8 cellular contexts compared by ENCODE assay signal in the genomic region with DNA sequence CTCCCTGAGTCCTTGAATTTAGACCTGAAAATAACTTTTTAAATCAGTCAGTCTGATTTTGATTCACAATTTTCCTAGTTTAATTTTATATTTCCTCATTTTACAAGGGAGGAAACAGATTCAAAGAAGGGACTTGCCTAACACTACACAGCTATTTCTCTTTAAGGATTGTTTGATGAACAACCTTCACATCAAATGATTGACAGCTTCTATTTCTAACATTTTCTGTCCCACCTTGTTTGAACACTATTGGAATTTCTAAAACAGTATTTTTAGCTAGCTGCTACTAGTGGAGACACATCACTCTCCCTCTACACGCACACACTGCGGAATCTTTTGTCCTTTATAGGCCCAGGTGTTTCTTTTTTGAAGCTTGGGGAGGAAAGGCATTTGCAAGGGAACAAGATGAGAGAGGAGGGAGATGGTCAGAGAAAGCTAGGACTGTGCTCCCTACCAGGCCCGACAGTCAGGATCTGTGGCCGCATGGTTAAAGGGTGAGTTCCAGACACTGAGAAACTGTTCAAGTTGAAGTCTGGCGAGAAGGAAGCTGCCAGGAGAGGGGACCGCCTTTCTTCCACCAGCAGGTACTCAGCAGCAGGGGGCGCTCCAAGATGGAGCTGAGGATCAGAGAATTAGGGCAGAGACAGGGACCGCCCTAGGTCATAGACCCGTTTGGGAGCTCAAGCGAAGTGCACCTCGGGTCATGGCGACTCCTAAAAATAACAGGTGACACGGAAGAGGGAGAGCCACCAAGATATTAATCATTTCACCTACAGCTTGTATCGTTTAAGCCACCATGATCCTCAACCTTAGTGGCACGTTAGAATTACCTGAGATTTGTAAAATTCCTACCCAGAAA. TPM values are rescaled to one million over a fixed set of nuclear protein-coding genes. Genes with fewer than 3 reads are reported as not detected.
DNase-seq lines count a peak whose midpoint lies in the region; ATAC-seq, FAIRE-seq and TF ChIP-seq lines count a peak whose summit lies in the region.

No MANE protein-coding gene starts in this region.

- H3K9me3 ChIP-seq in CD8-positive, alpha-beta T cell (ENCODE audit: low read length) = no peaks in the 10 kb centered on the region
- H3K9me3 ChIP-seq in T-helper 17 cell (ENCODE audit: control insufficient read depth, low read length, poor library complexity, severe bottlenecking) (no peaks in the 10 kb centered on the region), astrocyte (ENCODE audit: insufficient read depth, low read depth, low read length) (no peaks in the 10 kb centered on the region)

- H3K79me2 ChIP-seq in astrocyte (ENCODE audit: insufficient read depth, low read length) = no peaks in the 10 kb centered on the region

- H3K9ac ChIP-seq in astrocyte (ENCODE audit: low read length) = no peak overlapping the region

- no peak for FAIRE-seq in astrocyte (lab: Jason Lieb, UNC)

- H3K36me3 Mint-ChIP-seq in CD8-positive, alpha-beta T cell = no peaks in the 10 kb centered on the region
- no peaks in the 10 kb centered on the region for H3K36me3 Mint-ChIP-seq in T-helper 17 cell (ENCODE audit: low read depth)
- no peaks in the 10 kb centered on the region for H3K36me3 Mint-ChIP-seq in astrocyte (ENCODE audit: low read depth, unreplicated experiment)

- H2AFZ ChIP-seq in astrocyte (ENCODE audit: low read depth, low read length) = no peak overlapping the region

- H3K4me2 ChIP-seq in astrocyte (ENCODE audit: low read length) = no peak overlapping the region

- POLR2A ChIA-PET in CD8-positive, alpha-beta T cell (lab: Charles Lee) = interaction anchor here (0.8 kb wide), 1 partner anchor 28 kb away, joined by 3 read pairs; no protein-coding TSS in a partner anchor

- H3K27me3 Mint-ChIP-seq in CD8-positive, alpha-beta T cell (ENCODE audit: low read depth) = peaks cover 3% of the 10 kb centered on the region
- H3K27me3 Mint-ChIP-seq in T-helper 17 cell (no peaks in the 10 kb centered on the region), astrocyte (ENCODE audit: low read depth, unreplicated experiment) (peaks cover 2% of the 10 kb centered on the region)

- no peaks in the 10 kb centered on the region for H3K36me3 ChIP-seq in CD8-positive, alpha-beta T cell (ENCODE audit: insufficient read depth, low read length)
- H3K36me3 ChIP-seq in astrocyte (ENCODE audit: insufficient read depth, low read length) = no peaks in the 10 kb centered on the region

- intact Hi-C loops in CD8-positive, alpha-beta T cell (cut with DNase I, micrococcal nuclease) = loop anchor here (1.0 to 10.0 kb wide), 4 partner anchors 368 to 1107 kb away; no protein-coding TSS in a partner anchor
- intact Hi-C loops in lower leg skin (cut with DNase I; ENCODE audit: low total_unique reads) = no loop called here

- peak; percentile 40 to 77 (median 56) for DNase-seq in CD8-positive, alpha-beta T cell
- DNase-seq in T-helper 17 cell (peak; percentile 50 to 66 (median 53)), astrocyte (ENCODE audit: low read depth) (no peak), lower leg skin (ENCODE audit: low spot score in 2 of 2) (peak; percentile 15 to 88), NCI-H524 (lab: John Stamatoyannopoulos, UW) (no peak)
- DNase-seq in stimulated activated CD8-positive, alpha-beta memory T cell treated with anti-CD3 and anti-CD28 coated beads, Interleukin-7, amount 100 ng/mL, for 48 hours (ENCODE audit: extremely low read depth in 1 of 2, low read depth in 1 of 2) = peak; percentile 50 to 70

- TF ChIP-seq POLR2A in lower leg skin (IDR thresholded peaks at IDR 0.05) = no peak

- H3K27me3 ChIP-seq in CD8-positive, alpha-beta T cell (ENCODE audit: insufficient read depth, low read length) = no peaks in the 10 kb centered on the region
- no peaks in the 10 kb centered on the region for H3K27me3 ChIP-seq in astrocyte (ENCODE audit: insufficient read depth, low read length)

- H3K27ac Mint-ChIP-seq in CD8-positive, alpha-beta T cell = no peak overlapping the region
- H3K27ac Mint-ChIP-seq in T-helper 17 cell = no peak overlapping the region
- H3K27ac Mint-ChIP-seq in astrocyte (ENCODE audit: unreplicated experiment) = peak overlapping the region; percentile 41

- peak; percentile 38 for TF ChIP-seq CTCF in CD8-positive, alpha-beta T cell (IDR thresholded peaks at IDR 0.05)
- peak; percentile 18 for TF ChIP-seq CTCF in astrocyte (IDR thresholded peaks at IDR 0.05; ENCODE audit: insufficient read depth, low read depth, low read length)
- no peak for TF ChIP-seq CTCF in lower leg skin (IDR thresholded peaks at IDR 0.05)

- H4K20me1 ChIP-seq in astrocyte (ENCODE audit: insufficient read depth, low read length) = no peaks in the 10 kb centered on the region

- H3K27ac ChIP-seq in CD8-positive, alpha-beta T cell (ENCODE audit: low read depth, low read length) = no peak overlapping the region
- H3K27ac ChIP-seq in astrocyte (ENCODE audit: low read depth, low read length) = no peak overlapping the region

- H3K4me1 ChIP-seq in CD8-positive, alpha-beta T cell (ENCODE audit: insufficient read depth, low read length) = peaks cover 7% of the 10 kb centered on the region
- H3K4me1 ChIP-seq in astrocyte (ENCODE audit: insufficient read depth, low read length) = no peaks in the 10 kb centered on the region

- H3K4me1 Mint-ChIP-seq in CD8-positive, alpha-beta T cell (ENCODE audit: low read depth) = peaks cover 21% of the 10 kb centered on the region
- peaks cover 33% of the 10 kb centered on the region for H3K4me1 Mint-ChIP-seq in T-helper 17 cell
- H3K4me1 Mint-ChIP-seq in astrocyte (ENCODE audit: low read depth, unreplicated experiment) = peaks cover 13% of the 10 kb centered on the region

- ATAC-seq in CD8-positive, alpha-beta T cell = peak; percentile 76
- ATAC-seq in GM19463 (IDR thresholded peaks at IDR 0.05; ENCODE audit: unreplicated experiment) (peak; percentile 62), HG03571 (IDR thresholded peaks at IDR 0.05; ENCODE audit: unreplicated experiment) (peak; percentile 53), T-helper 17 cell (peak; percentile 76)

- H3K4me3 Mint-ChIP-seq in CD8-positive, alpha-beta T cell = no peak overlapping the region
- H3K4me3 Mint-ChIP-seq in T-helper 17 cell (peak overlapping the region; percentile 75), astrocyte (ENCODE audit: unreplicated experiment) (peak overlapping the region; percentile 34)

- CTCF ChIA-PET in CD8-positive, alpha-beta T cell (lab: Charles Lee) = interaction anchor here (0.6 to 3.9 kb wide), 17 partner anchors 10 to 514 kb away, joined by 3 to 49 read pairs (median 6); partner anchors contain the start of gene DNAJC12

- 42 to 45% methylated on average over 15 of the region's 15 CpGs for whole genome bisulfite sequencing in lower leg skin, 2 donors

- no peaks in the 10 kb centered on the region for H3K9me3 Mint-ChIP-seq in CD8-positive, alpha-beta T cell
- no peaks in the 10 kb centered on the region for H3K9me3 Mint-ChIP-seq in astrocyte (ENCODE audit: unreplicated experiment)

- no peak overlapping the region for H3K4me3 ChIP-seq in CD8-positive, alpha-beta T cell (ENCODE audit: low read depth, low read length)
- H3K4me3 ChIP-seq in astrocyte (ENCODE audit: insufficient read depth, low read depth, low read length) = no peak overlapping the region
- no peak overlapping the region for H3K4me3 ChIP-seq in lower leg skin (ENCODE audit: low read depth, poor library complexity, severe bottlenecking)

RNA-seq across cellular contexts. Expression of gene DNAJC12, which starts 49.7 kb away (rescaled TPM):
- total RNA-seq in CD8-positive, alpha-beta T cell = not detected
- total RNA-seq in T-helper 17 cell (not detected), astrocyte (1.7 and 2.1 TPM in 2 replicates), lower leg skin (under 1 TPM in 1 of 4 donors, not detected in 3; 0.49 TPM)

Comparison
In these comparisons a context has a peak if more than half of its experiments do, and no peak if none do; other contexts are left out.
1. DNase-seq: peak in CD8-positive, alpha-beta T cell (7 of 7), T-helper 17 cell (3 of 3), lower leg skin (2 of 2) and stimulated activated CD8-positive, alpha-beta memory T cell treated with anti-CD3 and anti-CD28 coated beads, Interleukin-7, amount 100 ng/mL, for 48 hours (2 of 2); none in astrocyte (single experiment) and NCI-H524 (0 of 2).
2. CTCF ChIP-seq: peak in CD8-positive, alpha-beta T cell (single experiment) and astrocyte (single experiment); none in lower leg skin (0 of 3).
3. Peak in every context shown above with its lines, with median percentiles within 50 percentile points of each other: ATAC-seq.